In the genomic region with DNA sequence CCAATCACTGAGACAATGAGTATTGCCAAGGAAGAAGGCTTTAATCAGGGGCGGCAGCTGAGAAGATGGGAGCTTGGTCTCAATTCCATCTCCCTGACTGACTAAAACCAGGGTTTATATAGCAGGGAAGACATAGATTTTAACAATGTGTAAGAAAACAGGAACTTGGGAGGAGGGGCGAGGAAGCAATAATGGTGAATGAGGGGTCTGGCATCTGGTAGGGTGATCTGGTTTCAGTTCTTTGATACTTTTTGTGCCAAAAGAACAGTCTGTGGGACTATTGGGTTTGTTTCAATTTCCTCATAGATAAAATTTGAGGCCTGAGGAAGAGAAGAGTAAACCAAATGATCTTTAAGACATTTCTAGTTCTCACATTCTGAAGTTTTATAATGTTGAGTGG, we compare ENCODE assay signal across 1 cellular context.
TF ChIP-seq lines count a peak whose summit lies in the region.

No MANE protein-coding gene starts in this region.

TF ChIP-seq in GM23338, 12 proteins besides CTCF, POLR2A, EP300 and RAD21 (continued from another document):
- TF ChIP-seq, protein P1, sequence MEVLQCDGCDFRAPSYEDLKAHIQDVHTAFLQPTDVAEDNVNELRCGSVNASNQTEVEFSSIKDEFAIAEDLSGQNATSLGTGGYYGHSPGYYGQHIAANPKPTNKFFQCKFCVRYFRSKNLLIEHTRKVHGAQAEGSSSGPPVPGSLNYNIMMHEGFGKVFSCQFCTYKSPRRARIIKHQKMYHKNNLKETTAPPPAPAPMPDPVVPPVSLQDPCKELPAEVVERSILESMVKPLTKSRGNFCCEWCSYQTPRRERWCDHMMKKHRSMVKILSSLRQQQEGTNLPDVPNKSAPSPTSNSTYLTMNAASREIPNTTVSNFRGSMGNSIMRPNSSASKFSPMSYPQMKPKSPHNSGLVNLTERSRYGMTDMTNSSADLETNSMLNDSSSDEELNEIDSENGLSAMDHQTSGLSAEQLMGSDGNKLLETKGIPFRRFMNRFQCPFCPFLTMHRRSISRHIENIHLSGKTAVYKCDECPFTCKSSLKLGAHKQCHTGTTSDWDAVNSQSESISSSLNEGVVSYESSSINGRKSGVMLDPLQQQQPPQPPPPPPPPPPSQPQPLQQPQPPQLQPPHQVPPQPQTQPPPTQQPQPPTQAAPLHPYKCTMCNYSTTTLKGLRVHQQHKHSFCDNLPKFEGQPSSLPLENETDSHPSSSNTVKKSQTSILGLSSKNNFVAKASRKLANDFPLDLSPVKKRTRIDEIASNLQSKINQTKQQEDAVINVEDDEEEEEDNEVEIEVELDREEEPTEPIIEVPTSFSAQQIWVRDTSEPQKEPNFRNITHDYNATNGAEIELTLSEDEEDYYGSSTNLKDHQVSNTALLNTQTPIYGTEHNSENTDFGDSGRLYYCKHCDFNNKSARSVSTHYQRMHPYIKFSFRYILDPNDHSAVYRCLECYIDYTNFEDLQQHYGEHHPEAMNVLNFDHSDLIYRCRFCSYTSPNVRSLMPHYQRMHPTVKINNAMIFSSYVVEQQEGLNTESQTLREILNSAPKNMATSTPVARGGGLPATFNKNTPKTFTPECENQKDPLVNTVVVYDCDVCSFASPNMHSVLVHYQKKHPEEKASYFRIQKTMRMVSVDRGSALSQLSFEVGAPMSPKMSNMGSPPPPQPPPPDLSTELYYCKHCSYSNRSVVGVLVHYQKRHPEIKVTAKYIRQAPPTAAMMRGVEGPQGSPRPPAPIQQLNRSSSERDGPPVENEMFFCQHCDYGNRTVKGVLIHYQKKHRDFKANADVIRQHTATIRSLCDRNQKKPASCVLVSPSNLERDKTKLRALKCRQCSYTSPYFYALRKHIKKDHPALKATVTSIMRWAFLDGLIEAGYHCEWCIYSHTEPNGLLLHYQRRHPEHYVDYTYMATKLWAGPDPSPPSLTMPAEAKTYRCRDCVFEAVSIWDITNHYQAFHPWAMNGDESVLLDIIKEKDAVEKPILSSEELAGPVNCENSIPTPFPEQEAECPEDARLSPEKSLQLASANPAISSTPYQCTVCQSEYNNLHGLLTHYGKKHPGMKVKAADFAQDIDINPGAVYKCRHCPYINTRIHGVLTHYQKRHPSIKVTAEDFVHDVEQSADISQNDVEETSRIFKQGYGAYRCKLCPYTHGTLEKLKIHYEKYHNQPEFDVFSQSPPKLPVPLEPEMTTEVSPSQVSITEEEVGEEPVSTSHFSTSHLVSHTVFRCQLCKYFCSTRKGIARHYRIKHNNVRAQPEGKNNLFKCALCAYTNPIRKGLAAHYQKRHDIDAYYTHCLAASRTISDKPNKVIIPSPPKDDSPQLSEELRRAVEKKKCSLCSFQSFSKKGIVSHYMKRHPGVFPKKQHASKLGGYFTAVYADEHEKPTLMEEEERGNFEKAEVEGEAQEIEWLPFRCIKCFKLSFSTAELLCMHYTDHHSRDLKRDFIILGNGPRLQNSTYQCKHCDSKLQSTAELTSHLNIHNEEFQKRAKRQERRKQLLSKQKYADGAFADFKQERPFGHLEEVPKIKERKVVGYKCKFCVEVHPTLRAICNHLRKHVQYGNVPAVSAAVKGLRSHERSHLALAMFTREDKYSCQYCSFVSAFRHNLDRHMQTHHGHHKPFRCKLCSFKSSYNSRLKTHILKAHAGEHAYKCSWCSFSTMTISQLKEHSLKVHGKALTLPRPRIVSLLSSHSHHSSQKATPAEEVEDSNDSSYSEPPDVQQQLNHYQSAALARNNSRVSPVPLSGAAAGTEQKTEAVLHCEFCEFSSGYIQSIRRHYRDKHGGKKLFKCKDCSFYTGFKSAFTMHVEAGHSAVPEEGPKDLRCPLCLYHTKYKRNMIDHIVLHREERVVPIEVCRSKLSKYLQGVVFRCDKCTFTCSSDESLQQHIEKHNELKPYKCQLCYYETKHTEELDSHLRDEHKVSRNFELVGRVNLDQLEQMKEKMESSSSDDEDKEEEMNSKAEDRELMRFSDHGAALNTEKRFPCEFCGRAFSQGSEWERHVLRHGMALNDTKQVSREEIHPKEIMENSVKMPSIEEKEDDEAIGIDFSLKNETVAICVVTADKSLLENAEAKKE (CRISPR knock-in tag; IDR thresholded peaks at IDR 0.05): no peak
- TF ChIP-seq, protein P2, sequence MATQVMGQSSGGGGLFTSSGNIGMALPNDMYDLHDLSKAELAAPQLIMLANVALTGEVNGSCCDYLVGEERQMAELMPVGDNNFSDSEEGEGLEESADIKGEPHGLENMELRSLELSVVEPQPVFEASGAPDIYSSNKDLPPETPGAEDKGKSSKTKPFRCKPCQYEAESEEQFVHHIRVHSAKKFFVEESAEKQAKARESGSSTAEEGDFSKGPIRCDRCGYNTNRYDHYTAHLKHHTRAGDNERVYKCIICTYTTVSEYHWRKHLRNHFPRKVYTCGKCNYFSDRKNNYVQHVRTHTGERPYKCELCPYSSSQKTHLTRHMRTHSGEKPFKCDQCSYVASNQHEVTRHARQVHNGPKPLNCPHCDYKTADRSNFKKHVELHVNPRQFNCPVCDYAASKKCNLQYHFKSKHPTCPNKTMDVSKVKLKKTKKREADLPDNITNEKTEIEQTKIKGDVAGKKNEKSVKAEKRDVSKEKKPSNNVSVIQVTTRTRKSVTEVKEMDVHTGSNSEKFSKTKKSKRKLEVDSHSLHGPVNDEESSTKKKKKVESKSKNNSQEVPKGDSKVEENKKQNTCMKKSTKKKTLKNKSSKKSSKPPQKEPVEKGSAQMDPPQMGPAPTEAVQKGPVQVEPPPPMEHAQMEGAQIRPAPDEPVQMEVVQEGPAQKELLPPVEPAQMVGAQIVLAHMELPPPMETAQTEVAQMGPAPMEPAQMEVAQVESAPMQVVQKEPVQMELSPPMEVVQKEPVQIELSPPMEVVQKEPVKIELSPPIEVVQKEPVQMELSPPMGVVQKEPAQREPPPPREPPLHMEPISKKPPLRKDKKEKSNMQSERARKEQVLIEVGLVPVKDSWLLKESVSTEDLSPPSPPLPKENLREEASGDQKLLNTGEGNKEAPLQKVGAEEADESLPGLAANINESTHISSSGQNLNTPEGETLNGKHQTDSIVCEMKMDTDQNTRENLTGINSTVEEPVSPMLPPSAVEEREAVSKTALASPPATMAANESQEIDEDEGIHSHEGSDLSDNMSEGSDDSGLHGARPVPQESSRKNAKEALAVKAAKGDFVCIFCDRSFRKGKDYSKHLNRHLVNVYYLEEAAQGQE (IDR thresholded peaks at IDR 0.05; ENCODE audit: unreplicated experiment): no peak
